ENCODE assay signal across 24 cellular contexts in the genomic region with DNA sequence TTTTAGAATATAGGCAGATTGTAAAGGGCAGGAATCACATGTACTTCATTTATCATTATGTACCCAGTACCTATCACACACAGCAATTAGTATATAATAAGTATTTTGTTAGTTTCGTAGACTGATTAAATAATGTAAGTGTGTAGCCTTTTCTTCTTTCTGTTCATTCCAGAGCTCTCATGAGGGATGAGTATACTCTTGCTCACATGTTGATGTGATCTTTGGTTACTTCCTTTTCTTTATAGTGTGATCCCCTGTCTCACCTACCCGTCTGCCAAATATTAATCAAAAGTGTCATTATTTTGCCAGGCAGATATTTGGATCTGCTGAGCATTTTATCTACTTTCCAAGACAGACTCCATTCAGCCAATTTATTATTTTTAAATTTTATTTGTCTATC.
DNase-seq lines count a peak whose midpoint lies in the region; ATAC-seq, FAIRE-seq and TF ChIP-seq lines count a peak whose summit lies in the region.
"Had no signal": no experiment of that assay in that cellular context is flagged by ENCODE, and none has a peak within 500 bp of the region (broad histone marks: within the 10 kb centered on the region; RNA-seq: fewer than 3 reads in every experiment).

No MANE protein-coding gene starts in this region.

- TF ChIP-seq EP300 in sigmoid colon (IDR thresholded peaks at IDR 0.05), result no peak

- 86 to 92% methylated on average over 2 of the region's 2 CpGs for WGBS in sigmoid colon, 2 donors

- peaks cover 2% of the 10 kb centered on the region for H3K9me3 Mint-ChIP-seq in CD4-positive, alpha-beta T cell

- peaks cover 29% of the 10 kb centered on the region for H3K4me1 Mint-ChIP-seq in CD4-positive, alpha-beta T cell (ENCODE audit: low read depth)
- H3K4me1 Mint-ChIP-seq: GM23338 had no signal

- DNase-seq in CD4-positive, alpha-beta T cell, result no peak
- DNase-seq in HCEC 1CT, result peak; percentile 45
- peak; percentile 13 for DNase-seq in bronchial epithelial cell (ENCODE audit: low read depth)
- DNase-seq in foreskin keratinocyte, result no peak
- DNase-seq in NCI-H187 (lab: John Stamatoyannopoulos, UW), result no peak
- DNase-seq in sigmoid colon, result no peak
- no peak for DNase-seq in activated CD4-positive, CD25-positive, alpha-beta regulatory T cell treated with anti-CD3 and anti-CD28 coated beads, Interleukin-2, amount 50 U/mL, for 72 hours
- DNase-seq: Calu3; CD4-positive, CD25-positive, alpha-beta regulatory T cell; DMS153; NCI-H1694; NCI-H2081 treated with DMSO at 0.1 percent for 48 hours; NCI-H2171 treated with DMSO at 0.1 percent for 48 hours; NCI-H446; NCI-H526 treated with DMSO at 0.1 percent for 48 hours; OCI-M1; Right ventricle myocardium superior had no signal

- peaks cover 3% of the 10 kb centered on the region for H3K36me3 ChIP-seq in bronchial epithelial cell (ENCODE audit: control insufficient read depth, insufficient read depth, low read length)
- peaks cover 5 to 44% (median 16%) of the 10 kb centered on the region in 4 donors for H3K36me3 ChIP-seq in sigmoid colon

- H3K4me3 ChIP-seq in bronchial epithelial cell (ENCODE audit: low read depth, low read length) (no peak overlapping the region), sigmoid colon (no peak overlapping the region)
- H3K4me3 ChIP-seq: A549, GM23338, SK-N-MC had no signal

- H3K27me3 ChIP-seq in CD4-positive, alpha-beta T cell (ENCODE audit: control insufficient read depth, insufficient read depth, low read length), result no peaks in the 10 kb centered on the region
- H3K27me3 ChIP-seq in bronchial epithelial cell (ENCODE audit: control insufficient read depth, insufficient read depth, low read length), result no peaks in the 10 kb centered on the region
- no peaks in the 10 kb centered on the region for H3K27me3 ChIP-seq in foreskin keratinocyte
- H3K27me3 ChIP-seq in sigmoid colon, result no peaks in the 10 kb centered on the region

- CTCF ChIA-PET in CD4-positive, alpha-beta T cell (lab: Charles Lee), result no interaction called here

- peaks cover 13% of the 10 kb centered on the region for H3K4me1 ChIP-seq in foreskin keratinocyte
- no peaks in the 10 kb centered on the region for H3K4me1 ChIP-seq in sigmoid colon

- no peak for FAIRE-seq in bronchial epithelial cell (lab: Jason Lieb, UNC)
- FAIRE-seq: A549, GM12892 had no signal

- peak overlapping the region; percentile 9 for H3K27ac Mint-ChIP-seq in CD4-positive, alpha-beta T cell
- H3K27ac Mint-ChIP-seq: CD4-positive, CD25-positive, alpha-beta regulatory T cell; GM23338 had no signal

- no peak for TF ChIP-seq CTCF in CD4-positive, alpha-beta T cell (IDR thresholded peaks at IDR 0.05)
- TF ChIP-seq CTCF in bronchial epithelial cell (IDR thresholded peaks at IDR 0.05; ENCODE audit: insufficient read depth, low read length, severe bottlenecking) (no peak), foreskin keratinocyte (conservative IDR thresholded peaks at IDR 0.05) (no peak), sigmoid colon (IDR thresholded peaks at IDR 0.05) (no peak)

- no peaks in the 10 kb centered on the region for H3K27me3 Mint-ChIP-seq in CD4-positive, alpha-beta T cell
- H3K27me3 Mint-ChIP-seq: CD4-positive, CD25-positive, alpha-beta regulatory T cell had no signal

- no peak for TF ChIP-seq POLR2A in sigmoid colon (IDR thresholded peaks at IDR 0.05)

- POLR2A ChIA-PET in CD4-positive, alpha-beta T cell (lab: Charles Lee), result interaction anchor here (1.3 kb wide), 1 partner anchor 65 kb away, joined by 3 read pairs; no protein-coding TSS in a partner anchor

- H3K9me3 ChIP-seq in CD4-positive, alpha-beta T cell (ENCODE audit: control insufficient read depth, low read length), result no peaks in the 10 kb centered on the region
- H3K9me3 ChIP-seq in sigmoid colon, result no peaks in the 10 kb centered on the region

- H3K36me3 Mint-ChIP-seq in CD4-positive, alpha-beta T cell (ENCODE audit: low read depth), result peaks cover 95% of the 10 kb centered on the region

- intact Hi-C loops in CD4-positive, alpha-beta T cell (cut with DNase I, micrococcal nuclease), result no loop called here
- intact Hi-C loops in sigmoid colon (cut with DNase I), result no loop called here

- H3K4me3 Mint-ChIP-seq in CD4-positive, alpha-beta T cell, result no peak overlapping the region
- H3K4me3 Mint-ChIP-seq: CD4-positive, CD25-positive, alpha-beta regulatory T cell; GM23338 had no signal

- no peak for ATAC-seq in CD4-positive, alpha-beta T cell (ENCODE audit: poor library complexity)
- ATAC-seq in foreskin keratinocyte, result peak; percentile 79
- no peak for ATAC-seq in HG02840 (IDR thresholded peaks at IDR 0.05; ENCODE audit: low FRiP score, unreplicated experiment)
- ATAC-seq: A549, GM23338, HCT116 had no signal

- no peak overlapping the region for H3K27ac ChIP-seq in CD4-positive, alpha-beta T cell (ENCODE audit: low read depth, low read length)
- no peak overlapping the region for H3K27ac ChIP-seq in foreskin keratinocyte
- H3K27ac ChIP-seq in sigmoid colon, result no peak overlapping the region
- H3K27ac ChIP-seq: A549, KMS-11, SK-N-MC had no signal

Comparison
In these comparisons a context has a peak if more than half of its experiments do, and no peak if none do; other contexts are left out.
1. DNase-seq: peak in HCEC 1CT (single experiment) and bronchial epithelial cell (single experiment); none in CD4-positive, alpha-beta T cell (0 of 10), foreskin keratinocyte (0 of 2), NCI-H187 (0 of 2), sigmoid colon (single experiment) and activated CD4-positive, CD25-positive, alpha-beta regulatory T cell treated with anti-CD3 and anti-CD28 coated beads, Interleukin-2, amount 50 U/mL, for 72 hours (single experiment).